9 cellular contexts compared by ENCODE assay signal in the genomic region with DNA sequence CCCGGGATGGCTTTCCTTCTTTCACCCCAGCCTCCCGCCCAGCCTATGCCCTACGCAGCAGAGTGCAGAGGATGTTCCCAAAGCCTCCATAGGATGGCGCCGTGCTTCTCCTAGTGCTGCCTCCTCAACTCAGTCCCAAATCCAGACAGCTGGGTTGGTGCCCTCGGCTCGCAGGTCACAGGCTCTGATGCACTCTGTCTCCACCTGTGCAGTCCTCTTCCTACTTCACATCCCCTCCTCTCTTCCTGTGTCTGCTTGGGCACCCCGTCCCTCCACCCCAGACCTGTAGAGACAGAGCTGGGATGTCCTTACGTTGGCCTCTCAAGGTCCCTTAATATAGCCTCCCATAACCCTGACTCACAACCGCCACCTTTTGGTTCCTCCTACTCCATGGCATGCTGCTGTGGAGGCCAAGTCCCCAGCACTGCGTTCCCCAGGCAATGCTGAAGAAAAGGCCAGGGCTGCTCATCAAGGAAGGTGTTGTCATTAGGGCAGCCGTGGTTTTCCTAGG.
A peak's percentile ranks its signal among the peaks of the same experiment; 100 is the strongest.
DNase-seq lines count a peak whose midpoint lies in the region; ATAC-seq, FAIRE-seq and TF ChIP-seq lines count a peak whose summit lies in the region.
"Had no signal": no experiment of that assay in that cellular context is flagged by ENCODE, and none has a peak within 500 bp of the region (broad histone marks: within the 10 kb centered on the region; RNA-seq: fewer than 3 reads in every experiment).

No MANE protein-coding gene starts in this region.

- H2AK5ac ChIP-seq in neuronal stem cell (ENCODE audit: low read depth, low read length): no peak overlapping the region

- no peak overlapping the region for H4K91ac ChIP-seq in neuronal stem cell (ENCODE audit: low read depth, low read length, poor library complexity)

- 35% methylated on average over 12 of the region's 12 CpGs for WGBS in A549 (ENCODE audit: missing lambda C conversion rate)
- WGBS in neuronal stem cell (ENCODE audit: extremely low coverage in 2 of 2, insufficient read length in 2 of 2, insufficient replicate concordance in 1 of 2), 2 donors: no CpG with 5 or more reads among the region's 12 CpGs

- H3K79me2 ChIP-seq in OCI-LY3 (ENCODE audit: low read length): no peaks in the 10 kb centered on the region

- TF ChIP-seq CTCF in A549 (IDR thresholded peaks at IDR 0.05) (no peak), OCI-LY3 (IDR thresholded peaks at IDR 0.05; ENCODE audit: low read depth, low read length) (peak; percentile 74), chondrocyte (IDR thresholded peaks at IDR 0.05) (peak; percentile 14), omental fat pad (IDR thresholded peaks at IDR 0.05) (no peak)

- H3K27me3 ChIP-seq in OCI-LY3 (ENCODE audit: low read depth, low read length) (peaks cover 3% of the 10 kb centered on the region; the same call in 1 of the 2 replicates), neuronal stem cell (ENCODE audit: control insufficient read depth in 3 of 3, insufficient read depth in 3 of 3, low read depth in 1 of 3, low read length in 3 of 3) (peaks cover 0 to 3% (median 0%) of the 10 kb centered on the region in 3 experiments)

- no peak overlapping the region for H2BK5ac ChIP-seq in neuronal stem cell (ENCODE audit: low read length)

- H3K4me3 ChIP-seq in A549: no peak overlapping the region
- peak overlapping the region; percentile 41 for H3K4me3 ChIP-seq in OCI-LY3 (ENCODE audit: low read length)
- no peak overlapping the region for H3K4me3 ChIP-seq in neuronal stem cell (ENCODE audit: low read length in 2 of 2)

- H3K18ac ChIP-seq in neuronal stem cell (ENCODE audit: low read length): peak overlapping the region; percentile 20

- H3K27ac ChIP-seq in A549: no peak overlapping the region
- no peak overlapping the region for H3K27ac ChIP-seq in OCI-LY3 (ENCODE audit: low read length)
- H3K27ac ChIP-seq in neuronal stem cell (replicated peaks; ENCODE audit: low read length): no peak overlapping the region

- DNase-seq in A549 (ENCODE audit: low read depth in 1 of 2, low spot score in 1 of 2): peak in 1 of 2 experiments; percentile 34
- no peak for DNase-seq in chondrocyte (ENCODE audit: low spot score)
- DNase-seq in neuronal stem cell (ENCODE audit: low spot score): no peak
- DNase-seq in omental fat pad (ENCODE audit: low spot score): no peak
- no peak for DNase-seq in frontal cortex (ENCODE audit: low spot score in 2 of 2)
- no peak for DNase-seq in G401 (ENCODE audit: low spot score)

- H4K8ac ChIP-seq in neuronal stem cell (ENCODE audit: low read depth, low read length): no peak overlapping the region

- no peak overlapping the region for H3K4me2 ChIP-seq in A549
- H3K4me2 ChIP-seq in OCI-LY3 (ENCODE audit: low read length): peak overlapping the region; percentile 56
- H3K4me2 ChIP-seq in neuronal stem cell (ENCODE audit: insufficient read depth, low read length, poor library complexity, severe bottlenecking): no peak overlapping the region

- no peak overlapping the region for H2BK12ac ChIP-seq in neuronal stem cell (ENCODE audit: low read length)

- H2AFZ ChIP-seq in OCI-LY3 (ENCODE audit: low read depth, low read length) (peak overlapping the region; percentile 68; the same call in 1 of the 2 replicates), neuronal stem cell (ENCODE audit: low read length) (no peak overlapping the region)

- H3K36me3 ChIP-seq in OCI-LY3 (replicated peaks; ENCODE audit: low read depth, low read length) (no peaks in the 10 kb centered on the region), neuronal stem cell (replicated peaks in 1 of 2; ENCODE audit: control insufficient read depth in 2 of 2, insufficient read depth in 2 of 2, low read length in 2 of 2) (no peaks in the 10 kb centered on the region)

- H3K14ac ChIP-seq in neuronal stem cell (ENCODE audit: low read length): no peak overlapping the region

- no peaks in the 10 kb centered on the region for H3K27me3 Mint-ChIP-seq in chondrocyte (ENCODE audit: low read depth)

- POLR2A ChIA-PET in A549 (lab: Yijun Ruan, JAX): no interaction called here

- H3K9me3 ChIP-seq in A549 (no peaks in the 10 kb centered on the region), OCI-LY3 (ENCODE audit: insufficient read depth, low read length) (no peaks in the 10 kb centered on the region), neuronal stem cell (replicated peaks in 1 of 2; ENCODE audit: control insufficient read depth in 2 of 2, insufficient read depth in 1 of 2, low read depth in 1 of 2, low read length in 2 of 2) (peaks cover 0 to 2% of the 10 kb centered on the region in 2 donors)

- no peak for TF ChIP-seq POLR2A in A549 (IDR thresholded peaks at IDR 0.05; ENCODE audit: low read length)

- ATAC-seq in A549 (peak; percentile 34 to 83; a peak in 4 of 6 replicates), GM18868 (IDR thresholded peaks at IDR 0.05; ENCODE audit: unreplicated experiment) (peak; percentile 87), omental fat pad (ENCODE audit: low FRiP score) (no peak)

- H3K4me1 ChIP-seq in A549: no peaks in the 10 kb centered on the region
- peaks cover 13% of the 10 kb centered on the region for H3K4me1 ChIP-seq in OCI-LY3 (ENCODE audit: low read length)
- H3K4me1 ChIP-seq in neuronal stem cell (ENCODE audit: control insufficient read depth in 2 of 2, insufficient read depth in 1 of 2, low read depth in 1 of 2, low read length in 2 of 2): peaks cover 0 to 13% of the 10 kb centered on the region in 2 donors

- no peak overlapping the region for H3K4me3 Mint-ChIP-seq in chondrocyte (ENCODE audit: unreplicated experiment)
- H3K4me3 Mint-ChIP-seq: neural crest cell had no signal

- no peak for TF ChIP-seq RAD21 in A549 (conservative IDR thresholded peaks at IDR 0.05 in 1 of 2, IDR thresholded peaks at IDR 0.05 in 1 of 2)

- no peaks in the 10 kb centered on the region for H3K9me3 Mint-ChIP-seq in chondrocyte (ENCODE audit: low read depth)
- H3K9me3 Mint-ChIP-seq: neural crest cell had no signal

- no peak overlapping the region for H2BK15ac ChIP-seq in neuronal stem cell (ENCODE audit: low read length)

- CTCF ChIA-PET in A549 (lab: Yijun Ruan, JAX): interaction anchor here (0.6 kb wide), 1 partner anchor 316 kb away, joined by 3 read pairs; no protein-coding TSS in a partner anchor

- no peak overlapping the region for H3K23ac ChIP-seq in neuronal stem cell (ENCODE audit: low read depth, low read length, poor library complexity)

- no peak for FAIRE-seq in A549 (lab: Jason Lieb, UNC)
- no peak for FAIRE-seq in frontal cortex (lab: Jason Lieb, UNC)

- no peak overlapping the region for H3K27ac Mint-ChIP-seq in chondrocyte (ENCODE audit: unreplicated experiment)

- H3K4me1 Mint-ChIP-seq in chondrocyte (ENCODE audit: low read depth): peaks cover 38% of the 10 kb centered on the region

- H4K20me1 ChIP-seq in OCI-LY3 (ENCODE audit: insufficient read depth, low read length): no peaks in the 10 kb centered on the region

- no peak overlapping the region for H3K4ac ChIP-seq in neuronal stem cell (ENCODE audit: low read length)

- H3K36me3 Mint-ChIP-seq in chondrocyte (ENCODE audit: low read depth): no peaks in the 10 kb centered on the region

- peaks cover 3% of the 10 kb centered on the region for H3K79me1 ChIP-seq in neuronal stem cell (ENCODE audit: low read depth, low read length)

- in situ Hi-C loops in G401 (cut with HindIII; ENCODE audit: low sequenced_read_pairs): no loop called here

- H3K9ac ChIP-seq in OCI-LY3 (ENCODE audit: low read length): no peak overlapping the region
- H3K9ac ChIP-seq in neuronal stem cell (ENCODE audit: low read depth, low read length, poor library complexity): no peak overlapping the region

- TF ChIP-seq EP300 in A549 (IDR thresholded peaks at IDR 0.05): no peak

- no peak overlapping the region for H2BK120ac ChIP-seq in neuronal stem cell (ENCODE audit: low read depth, low read length)

TF ChIP-seq in A549, 52 proteins besides CTCF, POLR2A, EP300 and RAD21 (continues in another document):
- no peak for TF ChIP-seq HOXB5 (CRISPR knock-in tag; IDR thresholded peaks at IDR 0.05)
- TF ChIP-seq ZFP36 (IDR thresholded peaks at IDR 0.05; ENCODE audit: borderline replicate concordance, partially characterized antibody): no peak
- TF ChIP-seq CHD2 (IDR thresholded peaks at IDR 0.05; ENCODE audit: low read length, partially characterized antibody): no peak
- TF ChIP-seq ELK1 (IDR thresholded peaks at IDR 0.05; ENCODE audit: low read depth, low read length): no peak
- TF ChIP-seq BCL3 (IDR thresholded peaks at IDR 0.05): no peak
- TF ChIP-seq ZNF302 (CRISPR knock-in tag; IDR thresholded peaks at IDR 0.05): no peak
- TF ChIP-seq PHF8 (IDR thresholded peaks at IDR 0.05; ENCODE audit: borderline replicate concordance, low read depth): no peak
- TF ChIP-seq NFE2L2 (conservative IDR thresholded peaks at IDR 0.05; ENCODE audit: low read length): no peak
- no peak for TF ChIP-seq CBX8 (IDR thresholded peaks at IDR 0.05)
- TF ChIP-seq ZC3H11A (IDR thresholded peaks at IDR 0.05): no peak
- no peak for TF ChIP-seq CHD4 (IDR thresholded peaks at IDR 0.05; ENCODE audit: borderline replicate concordance)

Comparison
In these comparisons a context has a peak if more than half of its experiments do, and no peak if none do; other contexts are left out.
1. CTCF ChIP-seq: peak in OCI-LY3 (single experiment) and chondrocyte (single experiment); none in A549 (single experiment) and omental fat pad (0 of 3).